In genomic region chr4:122480023-122480422, GRCh38 we compare ENCODE assay signal across 1 cellular context.
TF ChIP-seq lines count a peak whose summit lies in the region.

No MANE protein-coding gene starts in this region.

TF ChIP-seq in IMR-90, 13 proteins besides CTCF, POLR2A, EP300 and RAD21 (continued from another document):
- no peak for TF ChIP-seq MXI1 (IDR thresholded peaks at IDR 0.05; ENCODE audit: borderline replicate concordance, low read depth, low read length)
